ENCODE assay signal across 1 cellular context in genomic region chr16:57527610-57528360, GRCh38.
TF ChIP-seq lines count a peak whose summit lies in the region.

No MANE protein-coding gene starts in this region.

TF ChIP-seq in K562, 482 proteins besides CTCF, POLR2A, EP300 and RAD21:
- TF ChIP-seq KDM1A (IDR thresholded peaks at IDR 0.05): peak in 1 of 2 experiments; percentile 21; a peak in 1 of 4 replicates
- TF ChIP-seq ZFP30 (CRISPR knock-in tag; IDR thresholded peaks at IDR 0.05; ENCODE audit: borderline replicate concordance): no peak
- no peak for TF ChIP-seq NELFE (IDR thresholded peaks at IDR 0.05; ENCODE audit: insufficient read depth, insufficient read length)
- peak; percentile 33; the same call in 1 of the 2 replicates for TF ChIP-seq TEAD4 (IDR thresholded peaks at IDR 0.05; ENCODE audit: low read length)
- no peak for TF ChIP-seq TEAD4 (CRISPR knock-in tag; IDR thresholded peaks at IDR 0.05; ENCODE audit: borderline replicate concordance)
- TF ChIP-seq E2F6 (IDR thresholded peaks at IDR 0.05; ENCODE audit: borderline replicate concordance in 1 of 2, extremely low read depth in 1 of 2, insufficient read depth in 1 of 2, insufficient read length in 1 of 2, low read depth in 1 of 2, low read length in 1 of 2, poor library complexity in 1 of 2, severe bottlenecking in 1 of 2): peak in 1 of 2 experiments; percentile 59
- TF ChIP-seq POLR2AphosphoS5 (IDR thresholded peaks at IDR 0.05; ENCODE audit: control insufficient read depth, insufficient read depth, low read depth, low read length): peak; percentile 43; the same call in 1 of the 2 replicates
- TF ChIP-seq CREM (IDR thresholded peaks at IDR 0.05; ENCODE audit: low read depth): peak; percentile 37; the same call in 1 of the 2 replicates
- 0 out of 4 replicates have a peak, but pooled peaks of 1 of the 2 experiments have one; percentile 4 for TF ChIP-seq RCOR1 (IDR thresholded peaks at IDR 0.05; ENCODE audit: borderline replicate concordance in 1 of 2, low read depth in 2 of 2, low read length in 2 of 2)
- TF ChIP-seq L3MBTL2 (IDR thresholded peaks at IDR 0.05): 0 out of 2 replicates have a peak, but pooled peaks have one; percentile 20
- TF ChIP-seq FOXM1 (IDR thresholded peaks at IDR 0.05; ENCODE audit: low read depth): no peak
- TF ChIP-seq FOXM1 (CRISPR knock-in tag; IDR thresholded peaks at IDR 0.05; ENCODE audit: low read depth): no peak
- TF ChIP-seq JUNB (CRISPR knock-in tag; conservative IDR thresholded peaks at IDR 0.05): no peak
- peak; percentile 46; the same call in 1 of the 2 replicates for TF ChIP-seq PKNOX1 (IDR thresholded peaks at IDR 0.05)
- TF ChIP-seq CBFA2T3 (IDR thresholded peaks at IDR 0.05): peak; percentile 63
- TF ChIP-seq ID3 (CRISPR knock-in tag; IDR thresholded peaks at IDR 0.05): no peak
- TF ChIP-seq ID3 (tag; IDR thresholded peaks at IDR 0.05): no peak
- TF ChIP-seq DPF2 (IDR thresholded peaks at IDR 0.05): peak; percentile 24; the same call in 1 of the 2 replicates
- TF ChIP-seq EGR1 (conservative IDR thresholded peaks at IDR 0.05): peak; percentile 95
- TF ChIP-seq MAX (CRISPR knock-in tag; IDR thresholded peaks at IDR 0.05): 0 out of 2 replicates have a peak, but pooled peaks have one; percentile 29
